ENCODE assay signal across 27 cellular contexts in genomic region chrX:20280938-20281337, GRCh38. TPM values are rescaled to one million over a fixed set of nuclear protein-coding genes. Genes with fewer than 3 reads are reported as not detected.
A peak's percentile ranks its signal among the peaks of the same experiment; 100 is the strongest.
DNase-seq lines count a peak whose midpoint lies in the region; ATAC-seq, FAIRE-seq and TF ChIP-seq lines count a peak whose summit lies in the region.
"Had no signal": no experiment of that assay in that cellular context is flagged by ENCODE, and none has a peak within 500 bp of the region (broad histone marks: within the 10 kb centered on the region; RNA-seq: fewer than 3 reads in every experiment).

No MANE protein-coding gene starts in this region.

- no peaks in the 10 kb centered on the region for H4K20me1 ChIP-seq in IMR-90 (ENCODE audit: insufficient read depth, low read length)
- no peaks in the 10 kb centered on the region for H4K20me1 ChIP-seq in K562 (replicated peaks; ENCODE audit: control insufficient read depth, insufficient read depth, low read length)
- H4K20me1 ChIP-seq: BLaER1 had no signal

- H3K9me3 Mint-ChIP-seq in activated CD4-positive, alpha-beta memory T cell treated with anti-CD3 and anti-CD28 coated beads for 36 hours, result peaks cover 4% of the 10 kb centered on the region
- H3K9me3 Mint-ChIP-seq in activated CD4-positive, alpha-beta memory T cell treated with anti-CD3 and anti-CD28 coated beads, Interleukin-2, amount 10 ng/mL, durations not matched to agents 7 days and 5 days, result no peaks in the 10 kb centered on the region

- ATAC-seq in IMR-90 (ENCODE audit: low read depth) (no peak), K562 (no peak)
- ATAC-seq: GM12878 had no signal

- H3K4me3 Mint-ChIP-seq in activated CD4-positive, alpha-beta memory T cell treated with anti-CD3 and anti-CD28 coated beads for 36 hours, result no peak overlapping the region
- no peak overlapping the region for H3K4me3 Mint-ChIP-seq in activated CD4-positive, alpha-beta memory T cell treated with anti-CD3 and anti-CD28 coated beads, Interleukin-2, amount 10 ng/mL, durations not matched to agents 7 days and 5 days
- H3K4me3 Mint-ChIP-seq: CD14-positive monocyte; CD4-positive, alpha-beta memory T cell; CD4-positive, CD25-positive, alpha-beta regulatory T cell; CD8-positive, alpha-beta memory T cell had no signal

- no peak overlapping the region for H3K23ac ChIP-seq in IMR-90 (ENCODE audit: low read depth, low read length)

- no peak overlapping the region for H3K27ac ChIP-seq in IMR-90 (ENCODE audit: insufficient read depth, low read length)
- H3K27ac ChIP-seq in K562 (ENCODE audit: extremely low read depth, low read depth, low read length), result no peak overlapping the region
- H3K27ac ChIP-seq in substantia nigra (ENCODE audit: low read depth, low read length, poor library complexity, severe bottlenecking), result no peak overlapping the region
- H3K27ac ChIP-seq: BLaER1 had no signal

- H4K5ac ChIP-seq in IMR-90 (ENCODE audit: low read depth, low read length), result no peak overlapping the region

- no peaks in the 10 kb centered on the region for H3K4me1 Mint-ChIP-seq in activated CD4-positive, alpha-beta memory T cell treated with anti-CD3 and anti-CD28 coated beads for 36 hours (ENCODE audit: low read depth)
- H3K4me1 Mint-ChIP-seq in activated CD4-positive, alpha-beta memory T cell treated with anti-CD3 and anti-CD28 coated beads, Interleukin-2, amount 10 ng/mL, durations not matched to agents 7 days and 5 days, result no peaks in the 10 kb centered on the region
- H3K4me1 Mint-ChIP-seq: CD4-positive, CD25-positive, alpha-beta regulatory T cell; CD8-positive, alpha-beta memory T cell had no signal

- no peak overlapping the region for H3K4me2 ChIP-seq in IMR-90 (ENCODE audit: low read depth, low read length)
- H3K4me2 ChIP-seq in K562 (ENCODE audit: insufficient read depth, low read length), result no peak overlapping the region
- H3K4me2 ChIP-seq: BLaER1 had no signal

- H3K27me3 ChIP-seq in IMR-90 (ENCODE audit: control insufficient read depth, insufficient read depth, low read length), result no peaks in the 10 kb centered on the region
- peaks cover 0 to 4% of the 10 kb centered on the region in 2 experiments; a peak in 1 of 5 replicates for H3K27me3 ChIP-seq in K562 (ENCODE audit: control insufficient read depth in 2 of 2, insufficient read depth in 2 of 2, low read length in 2 of 2)
- H3K27me3 ChIP-seq: BE2C, BLaER1 had no signal

- in situ Hi-C loops in IMR-90 (cut with MboI; ENCODE audit: low sequenced_read_pairs), result no loop called here
- in situ Hi-C loops in K562 (cut with MboI), result no loop called here

- no peaks in the 10 kb centered on the region for H3K9me1 ChIP-seq in IMR-90 (ENCODE audit: insufficient read depth, low read length)
- no peaks in the 10 kb centered on the region for H3K9me1 ChIP-seq in K562 (ENCODE audit: control insufficient read depth, insufficient read depth, low read length)

- DNase-seq in activated CD4-positive, alpha-beta memory T cell treated with anti-CD3 and anti-CD28 coated beads for 36 hours, result no peak
- DNase-seq in activated CD4-positive, alpha-beta memory T cell treated with anti-CD3 and anti-CD28 coated beads, Interleukin-2, amount 10 ng/mL, durations not matched to agents 7 days and 5 days, result no peak
- no peak for DNase-seq in IMR-90
- DNase-seq in K562 (ENCODE audit: extremely low read depth in 1 of 4, low spot score in 3 of 4), result no peak
- DNase-seq in substantia nigra (lab: John Stamatoyannopoulos, UW), result no peak
- DNase-seq in activated naive CD4-positive, alpha-beta T cell treated with anti-CD3 and anti-CD28 coated beads, Interleukin-2, amount 50 U/mL, for 16 hours, result no peak
- DNase-seq: 8988T; ACHN; BE2C; C1 segment of cervical spinal cord; CD4-positive, alpha-beta memory T cell; CD4-positive, CD25-positive, alpha-beta regulatory T cell; CD8-positive, alpha-beta memory T cell; COR-L47; DMS 273 treated with DMSO at 0.1 percent for 48 hours; DMS153; DMS53; DMS79; DND-41; EL; GDM1 had no signal

- no peaks in the 10 kb centered on the region for H3K36me3 Mint-ChIP-seq in activated CD4-positive, alpha-beta memory T cell treated with anti-CD3 and anti-CD28 coated beads for 36 hours
- H3K36me3 Mint-ChIP-seq in activated CD4-positive, alpha-beta memory T cell treated with anti-CD3 and anti-CD28 coated beads, Interleukin-2, amount 10 ng/mL, durations not matched to agents 7 days and 5 days (ENCODE audit: low read depth), result no peaks in the 10 kb centered on the region
- H3K36me3 Mint-ChIP-seq: CD14-positive monocyte; CD4-positive, alpha-beta memory T cell; CD4-positive, CD25-positive, alpha-beta regulatory T cell had no signal

- FAIRE-seq in K562 (lab: Jason Lieb, UNC), result no peak
- FAIRE-seq: A204.1, GM12878, GM12892, GM18507 had no signal

- dilution Hi-C loops in IMR-90 (cut with HindIII; ENCODE audit: low sequenced_read_pairs, unreplicated experiment), result no loop called here

- H2BK5ac ChIP-seq in IMR-90 (ENCODE audit: low read depth, low read length, poor library complexity, severe bottlenecking), result no peak overlapping the region

- POLR2A ChIA-PET in activated CD4-positive, alpha-beta memory T cell treated with anti-CD3 and anti-CD28 coated beads for 36 hours (lab: Charles Lee), result no interaction called here
- POLR2A ChIA-PET in activated CD4-positive, alpha-beta memory T cell treated with anti-CD3 and anti-CD28 coated beads, Interleukin-2, amount 10 ng/mL, durations not matched to agents 7 days and 5 days (lab: Charles Lee), result no interaction called here
- POLR2A ChIA-PET in IMR-90 (lab: Charles Lee; ENCODE audit: unreplicated experiment) (no interaction called here), K562 (lab: Yijun Ruan, JAX) (no interaction called here)

- H3K18ac ChIP-seq in IMR-90 (ENCODE audit: low read depth, low read length), result no peak overlapping the region

- no peaks in the 10 kb centered on the region for H3K79me1 ChIP-seq in IMR-90 (ENCODE audit: low read depth in 1 of 2, low read length in 2 of 2)

- no peak overlapping the region for H4K91ac ChIP-seq in IMR-90 (ENCODE audit: insufficient read depth, low read depth, low read length)

- no peak overlapping the region for H4K8ac ChIP-seq in IMR-90 (ENCODE audit: low read depth in 2 of 2, low read length in 2 of 2)

- H3K4me1 ChIP-seq in IMR-90 (ENCODE audit: control insufficient read depth, insufficient read depth, low read length) (no peaks in the 10 kb centered on the region), K562 (replicated peaks in 1 of 2; ENCODE audit: control insufficient read depth in 2 of 2, insufficient read depth in 2 of 2, low read length in 2 of 2) (no peaks in the 10 kb centered on the region)
- H3K4me1 ChIP-seq: BE2C, BLaER1 had no signal

- H3K9ac ChIP-seq in IMR-90 (ENCODE audit: low read depth, low read length), result no peak overlapping the region
- H3K9ac ChIP-seq in K562 (ENCODE audit: insufficient read depth in 1 of 2, low read depth in 2 of 2, low read length in 2 of 2), result no peak overlapping the region
- H3K9ac ChIP-seq: BLaER1 had no signal

- no peak for TF ChIP-seq RAD21 in IMR-90 (IDR thresholded peaks at IDR 0.05; ENCODE audit: low read length)
- no peak for TF ChIP-seq RAD21 in K562 (CRISPR knock-in tag; conservative IDR thresholded peaks at IDR 0.05 in 1 of 2, IDR thresholded peaks at IDR 0.05 in 1 of 2)

- intact Hi-C loops in activated CD4-positive, alpha-beta memory T cell treated with anti-CD3 and anti-CD28 coated beads for 36 hours (cut with micrococcal nuclease), result no loop called here
- intact Hi-C loops in IMR-90 (cut with micrococcal nuclease), result no loop called here
- intact Hi-C loops in K562 (cut with micrococcal nuclease), result no loop called here

- no peaks in the 10 kb centered on the region for H3K27me3 Mint-ChIP-seq in activated CD4-positive, alpha-beta memory T cell treated with anti-CD3 and anti-CD28 coated beads for 36 hours
- peaks cover 5% of the 10 kb centered on the region for H3K27me3 Mint-ChIP-seq in activated CD4-positive, alpha-beta memory T cell treated with anti-CD3 and anti-CD28 coated beads, Interleukin-2, amount 10 ng/mL, durations not matched to agents 7 days and 5 days

- TF ChIP-seq CTCF in IMR-90 (conservative IDR thresholded peaks at IDR 0.05; ENCODE audit: low read depth, low read length), result no peak
- TF ChIP-seq CTCF in K562 (IDR thresholded peaks at IDR 0.05 in 2 of 3, conservative IDR thresholded peaks at IDR 0.05 in 1 of 3; ENCODE audit: insufficient read depth in 2 of 3, low read depth in 1 of 3, low read length in 3 of 3), result no peak

- H2AK9ac ChIP-seq in IMR-90 (replicated peaks; ENCODE audit: low read depth, low read length, poor library complexity), result no peak overlapping the region

- no peak overlapping the region for H2BK15ac ChIP-seq in IMR-90 (ENCODE audit: low read depth, low read length)

- H2BK120ac ChIP-seq in IMR-90 (ENCODE audit: low read depth, low read length), result no peak overlapping the region

- CTCF ChIA-PET in activated CD4-positive, alpha-beta memory T cell treated with anti-CD3 and anti-CD28 coated beads for 36 hours (lab: Charles Lee), result no interaction called here
- CTCF ChIA-PET in activated CD4-positive, alpha-beta memory T cell treated with anti-CD3 and anti-CD28 coated beads, Interleukin-2, amount 10 ng/mL, durations not matched to agents 7 days and 5 days (lab: Charles Lee), result no interaction called here
- CTCF ChIA-PET in IMR-90 (lab: Yijun Ruan, JAX), result no interaction called here
- CTCF ChIA-PET in K562 (lab: Yijun Ruan, JAX; ENCODE audit: low intra/inter-chr PET ratio), result no interaction called here

- no peaks in the 10 kb centered on the region for H3K79me2 ChIP-seq in K562 (ENCODE audit: control insufficient read depth, insufficient read depth, low read length)

- H3K9me3 ChIP-seq in IMR-90 (ENCODE audit: control insufficient read depth, insufficient read depth, low read length), result no peaks in the 10 kb centered on the region
- no peaks in the 10 kb centered on the region for H3K9me3 ChIP-seq in K562 (replicated peaks; ENCODE audit: control insufficient read depth, insufficient read depth, low read depth, low read length)
- H3K9me3 ChIP-seq: BE2C had no signal

- BruUV-seq in IMR-90 (replicated peaks; lab: Mats Ljungman, UMichigan), result no TSS peak
- BruUV-seq in K562 (replicated peaks; lab: Mats Ljungman, UMichigan), result no TSS peak

- no peak overlapping the region for H3K4ac ChIP-seq in IMR-90 (ENCODE audit: low read depth, low read length)

- no peak overlapping the region for H2AK5ac ChIP-seq in IMR-90 (ENCODE audit: low read depth, low read length)

- no peak overlapping the region for H2BK20ac ChIP-seq in IMR-90 (ENCODE audit: low read depth, low read length)

- TF ChIP-seq POLR2A in IMR-90 (IDR thresholded peaks at IDR 0.05; ENCODE audit: low read depth, low read length) (no peak), K562 (conservative IDR thresholded peaks at IDR 0.05) (no peak)

- H3K27ac Mint-ChIP-seq in activated CD4-positive, alpha-beta memory T cell treated with anti-CD3 and anti-CD28 coated beads for 36 hours, result peak overlapping the region; percentile 16
- H3K27ac Mint-ChIP-seq in activated CD4-positive, alpha-beta memory T cell treated with anti-CD3 and anti-CD28 coated beads, Interleukin-2, amount 10 ng/mL, durations not matched to agents 7 days and 5 days, result no peak overlapping the region
- H3K27ac Mint-ChIP-seq: CD14-positive monocyte; CD4-positive, alpha-beta memory T cell; CD4-positive, CD25-positive, alpha-beta regulatory T cell; CD8-positive, alpha-beta memory T cell had no signal

- H3K14ac ChIP-seq in IMR-90 (replicated peaks; ENCODE audit: low read depth, low read length), result no peak overlapping the region

- TF ChIP-seq EP300 in K562 (IDR thresholded peaks at IDR 0.05; ENCODE audit: low read length), result no peak

- WGBS in IMR-90 (ENCODE audit: extremely low coverage in 2 of 2, insufficient read length in 1 of 2), 2 experiments, result no CpG with 5 or more reads among the region's 4 CpGs
- WGBS in K562 (ENCODE audit: insufficient coverage, low coverage, missing lambda C conversion rate), result 4% methylated on average over 4 of the region's 4 CpGs

- no peak overlapping the region for H3K56ac ChIP-seq in IMR-90 (ENCODE audit: extremely low read depth, insufficient read depth, low read length)

- no peaks in the 10 kb centered on the region for H3K36me3 ChIP-seq in IMR-90 (ENCODE audit: control insufficient read depth, insufficient read depth, low read length)
- H3K36me3 ChIP-seq in K562 (ENCODE audit: control insufficient read depth, insufficient read depth, low read length), result no peaks in the 10 kb centered on the region
- H3K36me3 ChIP-seq: BE2C, BLaER1 had no signal

- H3K4me3 ChIP-seq in IMR-90 (ENCODE audit: insufficient read depth, low read depth, low read length) (no peak overlapping the region), K562 (no peak overlapping the region)
- H3K4me3 ChIP-seq: BLaER1, GM12878 had no signal

- H2AFZ ChIP-seq in IMR-90 (replicated peaks; ENCODE audit: low read length, poor library complexity) (no peak overlapping the region), K562 (ENCODE audit: low read depth, low read length) (no peak overlapping the region)

RNA-seq across cellular contexts. Expression of gene RPS6KA3, which starts 14.2 kb away (rescaled TPM):
- 10 to 100 TPM; 51.8 to 52.0 TPM for total RNA-seq in activated CD4-positive, alpha-beta memory T cell treated with anti-CD3 and anti-CD28 coated beads for 36 hours
- 10 to 100 TPM; 76.6 to 78.0 TPM for total RNA-seq in activated CD4-positive, alpha-beta memory T cell treated with anti-CD3 and anti-CD28 coated beads, Interleukin-2, amount 10 ng/mL, durations not matched to agents 7 days and 5 days
- total RNA-seq in IMR-90 (2012; rRNA removed) (43.9 and 51.1 TPM in 2 replicates), K562 (2014; rRNA removed) (22.0 and 22.9 TPM in 2 replicates), K562 (2014; rRNA removed; fragmentation: Illumina TruSeq; extraction: Trizol) (48.8 and 59.8 TPM in 2 replicates), K562 (2015; rRNA removed; fragmentation: Illumina TruSeq; extraction: Trizol) (33.3 and 37.4 TPM in 2 replicates), K562 (2021) (42.6 and 45.2 TPM in 2 replicates)
- polyA plus RNA-seq in IMR-90 (2012; rRNA removed) (17.2 and 20.8 TPM in 2 replicates), K562 (2011; rRNA removed) (39.0 and 61.9 TPM in 2 replicates), K562 (2014; fragmentation: Illumina TruSeq; extraction: Trizol) (39.9 and 40.3 TPM in 2 replicates), K562 (2014; fragmentation: Nextera tagmentation; extraction: Ambion mirVana) (10 to 100 TPM; 10.9 to 21.9 TPM), K562 (2014; rRNA removed) (26.6 and 27.1 TPM in 2 replicates)
- polyA plus RNA-seq in IMR-90 (2012; cell fraction: cytosol; rRNA removed), result 4.6 and 6.2 TPM in 2 replicates
- 2.7 and 16.8 TPM in 2 replicates for polyA plus RNA-seq in IMR-90 (2012; cell fraction: nucleus; rRNA removed; ENCODE audit: low replicate concordance)
- total RNA-seq in K562 (2011; cell fraction: chromatin; rRNA removed; ENCODE audit: low replicate concordance), result 14.9 and 51.4 TPM in 2 replicates
- 6.5 and 9.7 TPM in 2 replicates for total RNA-seq in K562 (2011; cell fraction: nucleolus; rRNA removed)
- 19.4 and 38.2 TPM in 2 replicates for total RNA-seq in K562 (2011; cell fraction: nucleoplasm; rRNA removed)
- 20.5 and 23.2 TPM in 2 replicates for polyA plus RNA-seq in K562 (2011; cell fraction: cytosol; rRNA removed)
- polyA plus RNA-seq in K562 (2011; cell fraction: nucleus; rRNA removed), result 16.6 TPM in 2 replicates
- polyA plus RNA-seq in K562 (2012), result 28.0 and 29.8 TPM in 2 replicates
- 70.3 and 106 TPM in 2 replicates for polyA minus RNA-seq in K562 (2011; rRNA and poly(A)+ RNA removed)
- 38.7 and 52.2 TPM in 2 replicates for polyA minus RNA-seq in K562 (2011; cell fraction: cytosol; rRNA and poly(A)+ RNA removed)
- 8.2 and 13.3 TPM in 2 replicates for polyA minus RNA-seq in K562 (2011; cell fraction: nucleus; rRNA and poly(A)+ RNA removed)
